In the genomic region with DNA sequence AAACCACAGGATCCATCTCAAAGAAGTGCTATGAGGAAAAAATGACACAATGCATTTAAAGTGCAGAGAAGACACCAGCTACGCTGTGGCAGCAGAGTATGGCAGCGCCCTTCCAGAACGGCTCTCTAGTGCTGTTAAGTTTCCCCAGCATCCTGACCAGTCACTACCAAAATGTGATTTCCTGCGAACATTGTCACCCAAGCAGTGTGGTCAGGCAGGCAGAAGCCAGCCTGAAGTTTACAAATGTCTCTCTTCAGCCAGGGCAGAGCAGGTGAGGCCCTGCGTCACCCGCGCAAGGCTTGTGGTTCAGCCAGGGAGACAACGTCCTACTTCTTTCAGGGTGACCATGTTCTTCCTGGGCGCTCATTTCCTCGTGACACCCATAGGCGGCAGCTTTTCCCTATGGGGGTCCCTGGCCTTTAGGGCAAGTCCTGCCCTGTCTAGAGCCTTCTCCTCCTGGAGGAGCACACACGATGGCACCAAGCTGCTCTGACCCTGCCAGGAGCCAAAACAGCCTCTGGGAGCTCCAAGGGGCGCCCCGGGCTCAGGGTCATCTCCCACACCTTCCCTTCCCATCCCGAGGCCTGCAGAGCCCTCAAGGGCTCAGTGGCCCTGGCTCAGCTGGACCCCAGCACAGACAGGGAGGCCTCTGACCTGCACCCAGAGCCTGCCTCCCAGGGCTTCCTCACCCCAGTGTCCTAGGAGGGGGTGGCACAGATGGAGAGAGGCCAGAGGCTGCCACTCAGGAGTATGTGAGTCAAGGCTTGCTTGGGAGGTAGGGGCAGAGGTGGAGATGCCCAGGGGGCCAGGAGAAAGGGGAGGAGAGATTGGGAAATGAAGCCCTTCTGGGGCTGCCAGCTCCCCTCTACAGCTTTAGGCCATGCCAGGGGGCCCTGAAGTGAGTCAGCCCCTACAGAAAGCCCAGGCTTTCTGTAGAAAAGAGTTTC, we compare ENCODE assay signal across 1 cellular context.
TF ChIP-seq lines count a peak whose summit lies in the region.

No MANE protein-coding gene starts in this region.

TF ChIP-seq in HepG2, 621 proteins besides CTCF, POLR2A, EP300 and RAD21 (continued from another document and continues in another):
- TF ChIP-seq ZNF7 (CRISPR knock-in tag; IDR thresholded peaks at IDR 0.05), result no peak
- TF ChIP-seq HOXA3 (CRISPR knock-in tag; IDR thresholded peaks at IDR 0.05), result peak; percentile 85
- no peak for TF ChIP-seq GPN1 (CRISPR knock-in tag; IDR thresholded peaks at IDR 0.05; ENCODE audit: borderline replicate concordance)
- TF ChIP-seq GFI1 (CRISPR knock-in tag; IDR thresholded peaks at IDR 0.05; ENCODE audit: borderline replicate concordance), result no peak
- TF ChIP-seq RNF2 (conservative IDR thresholded peaks at IDR 0.05; ENCODE audit: low read depth), result no peak
- TF ChIP-seq AGO2 (optimal IDR thresholded peaks at IDR 0.05; ENCODE audit: low read depth, low read length), result peak; percentile 33
- peak; percentile 92; the same call in 1 of the 2 replicates for TF ChIP-seq NFE2L1 (CRISPR knock-in tag; IDR thresholded peaks at IDR 0.05; ENCODE audit: borderline replicate concordance)
- TF ChIP-seq, protein P1, sequence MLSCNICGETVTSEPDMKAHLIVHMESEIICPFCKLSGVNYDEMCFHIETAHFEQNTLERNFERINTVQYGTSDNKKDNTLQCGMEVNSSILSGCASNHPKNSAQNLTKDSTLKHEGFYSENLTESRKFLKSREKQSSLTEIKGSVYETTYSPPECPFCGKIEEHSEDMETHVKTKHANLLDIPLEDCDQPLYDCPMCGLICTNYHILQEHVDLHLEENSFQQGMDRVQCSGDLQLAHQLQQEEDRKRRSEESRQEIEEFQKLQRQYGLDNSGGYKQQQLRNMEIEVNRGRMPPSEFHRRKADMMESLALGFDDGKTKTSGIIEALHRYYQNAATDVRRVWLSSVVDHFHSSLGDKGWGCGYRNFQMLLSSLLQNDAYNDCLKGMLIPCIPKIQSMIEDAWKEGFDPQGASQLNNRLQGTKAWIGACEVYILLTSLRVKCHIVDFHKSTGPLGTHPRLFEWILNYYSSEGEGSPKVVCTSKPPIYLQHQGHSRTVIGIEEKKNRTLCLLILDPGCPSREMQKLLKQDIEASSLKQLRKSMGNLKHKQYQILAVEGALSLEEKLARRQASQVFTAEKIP (CRISPR knock-in tag; IDR thresholded peaks at IDR 0.05; ENCODE audit: borderline replicate concordance), result no peak
- TF ChIP-seq, protein P2, sequence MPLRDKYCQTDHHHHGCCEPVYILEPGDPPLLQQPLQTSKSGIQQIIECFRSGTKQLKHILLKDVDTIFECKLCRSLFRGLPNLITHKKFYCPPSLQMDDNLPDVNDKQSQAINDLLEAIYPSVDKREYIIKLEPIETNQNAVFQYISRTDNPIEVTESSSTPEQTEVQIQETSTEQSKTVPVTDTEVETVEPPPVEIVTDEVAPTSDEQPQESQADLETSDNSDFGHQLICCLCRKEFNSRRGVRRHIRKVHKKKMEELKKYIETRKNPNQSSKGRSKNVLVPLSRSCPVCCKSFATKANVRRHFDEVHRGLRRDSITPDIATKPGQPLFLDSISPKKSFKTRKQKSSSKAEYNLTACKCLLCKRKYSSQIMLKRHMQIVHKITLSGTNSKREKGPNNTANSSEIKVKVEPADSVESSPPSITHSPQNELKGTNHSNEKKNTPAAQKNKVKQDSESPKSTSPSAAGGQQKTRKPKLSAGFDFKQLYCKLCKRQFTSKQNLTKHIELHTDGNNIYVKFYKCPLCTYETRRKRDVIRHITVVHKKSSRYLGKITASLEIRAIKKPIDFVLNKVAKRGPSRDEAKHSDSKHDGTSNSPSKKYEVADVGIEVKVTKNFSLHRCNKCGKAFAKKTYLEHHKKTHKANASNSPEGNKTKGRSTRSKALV (CRISPR knock-in tag; IDR thresholded peaks at IDR 0.05), result no peak; the same call in none of the 2 replicates
- TF ChIP-seq EED (CRISPR knock-in tag; IDR thresholded peaks at IDR 0.05), result no peak
- TF ChIP-seq, protein P3, sequence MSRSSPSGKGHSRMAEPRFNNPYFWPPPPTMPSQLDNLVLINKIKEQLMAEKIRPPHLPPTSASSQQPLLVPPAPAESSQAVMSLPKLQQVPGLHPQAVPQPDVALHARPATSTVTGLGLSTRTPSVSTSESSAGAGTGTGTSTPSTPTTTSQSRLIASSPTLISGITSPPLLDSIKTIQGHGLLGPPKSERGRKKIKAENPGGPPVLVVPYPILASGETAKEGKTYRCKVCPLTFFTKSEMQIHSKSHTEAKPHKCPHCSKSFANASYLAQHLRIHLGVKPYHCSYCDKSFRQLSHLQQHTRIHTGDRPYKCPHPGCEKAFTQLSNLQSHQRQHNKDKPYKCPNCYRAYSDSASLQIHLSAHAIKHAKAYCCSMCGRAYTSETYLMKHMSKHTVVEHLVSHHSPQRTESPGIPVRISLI (CRISPR knock-in tag; IDR thresholded peaks at IDR 0.05; ENCODE audit: borderline replicate concordance), result no peak
- no peak for TF ChIP-seq ZNF138 (CRISPR knock-in tag; IDR thresholded peaks at IDR 0.05; ENCODE audit: low read depth)
- TF ChIP-seq HCFC1 (IDR thresholded peaks at IDR 0.05; ENCODE audit: low read depth, low read length), result no peak
- TF ChIP-seq, protein P4, sequence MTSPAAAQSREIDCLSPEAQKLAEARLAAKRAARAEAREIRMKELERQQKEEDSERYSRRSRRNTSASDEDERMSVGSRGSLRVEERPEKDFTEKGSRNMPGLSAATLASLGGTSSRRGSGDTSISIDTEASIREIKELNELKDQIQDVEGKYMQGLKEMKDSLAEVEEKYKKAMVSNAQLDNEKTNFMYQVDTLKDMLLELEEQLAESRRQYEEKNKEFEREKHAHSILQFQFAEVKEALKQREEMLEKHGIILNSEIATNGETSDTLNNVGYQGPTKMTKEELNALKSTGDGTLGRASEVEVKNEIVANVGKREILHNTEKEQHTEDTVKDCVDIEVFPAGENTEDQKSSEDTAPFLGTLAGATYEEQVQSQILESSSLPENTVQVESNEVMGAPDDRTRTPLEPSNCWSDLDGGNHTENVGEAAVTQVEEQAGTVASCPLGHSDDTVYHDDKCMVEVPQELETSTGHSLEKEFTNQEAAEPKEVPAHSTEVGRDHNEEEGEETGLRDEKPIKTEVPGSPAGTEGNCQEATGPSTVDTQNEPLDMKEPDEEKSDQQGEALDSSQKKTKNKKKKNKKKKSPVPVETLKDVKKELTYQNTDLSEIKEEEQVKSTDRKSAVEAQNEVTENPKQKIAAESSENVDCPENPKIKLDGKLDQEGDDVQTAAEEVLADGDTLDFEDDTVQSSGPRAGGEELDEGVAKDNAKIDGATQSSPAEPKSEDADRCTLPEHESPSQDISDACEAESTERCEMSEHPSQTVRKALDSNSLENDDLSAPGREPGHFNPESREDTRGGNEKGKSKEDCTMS (CRISPR knock-in tag; conservative IDR thresholded peaks at IDR 0.05), result 0 out of 2 replicates have a peak, but pooled peaks have one; percentile 77
- TF ChIP-seq, protein P5, sequence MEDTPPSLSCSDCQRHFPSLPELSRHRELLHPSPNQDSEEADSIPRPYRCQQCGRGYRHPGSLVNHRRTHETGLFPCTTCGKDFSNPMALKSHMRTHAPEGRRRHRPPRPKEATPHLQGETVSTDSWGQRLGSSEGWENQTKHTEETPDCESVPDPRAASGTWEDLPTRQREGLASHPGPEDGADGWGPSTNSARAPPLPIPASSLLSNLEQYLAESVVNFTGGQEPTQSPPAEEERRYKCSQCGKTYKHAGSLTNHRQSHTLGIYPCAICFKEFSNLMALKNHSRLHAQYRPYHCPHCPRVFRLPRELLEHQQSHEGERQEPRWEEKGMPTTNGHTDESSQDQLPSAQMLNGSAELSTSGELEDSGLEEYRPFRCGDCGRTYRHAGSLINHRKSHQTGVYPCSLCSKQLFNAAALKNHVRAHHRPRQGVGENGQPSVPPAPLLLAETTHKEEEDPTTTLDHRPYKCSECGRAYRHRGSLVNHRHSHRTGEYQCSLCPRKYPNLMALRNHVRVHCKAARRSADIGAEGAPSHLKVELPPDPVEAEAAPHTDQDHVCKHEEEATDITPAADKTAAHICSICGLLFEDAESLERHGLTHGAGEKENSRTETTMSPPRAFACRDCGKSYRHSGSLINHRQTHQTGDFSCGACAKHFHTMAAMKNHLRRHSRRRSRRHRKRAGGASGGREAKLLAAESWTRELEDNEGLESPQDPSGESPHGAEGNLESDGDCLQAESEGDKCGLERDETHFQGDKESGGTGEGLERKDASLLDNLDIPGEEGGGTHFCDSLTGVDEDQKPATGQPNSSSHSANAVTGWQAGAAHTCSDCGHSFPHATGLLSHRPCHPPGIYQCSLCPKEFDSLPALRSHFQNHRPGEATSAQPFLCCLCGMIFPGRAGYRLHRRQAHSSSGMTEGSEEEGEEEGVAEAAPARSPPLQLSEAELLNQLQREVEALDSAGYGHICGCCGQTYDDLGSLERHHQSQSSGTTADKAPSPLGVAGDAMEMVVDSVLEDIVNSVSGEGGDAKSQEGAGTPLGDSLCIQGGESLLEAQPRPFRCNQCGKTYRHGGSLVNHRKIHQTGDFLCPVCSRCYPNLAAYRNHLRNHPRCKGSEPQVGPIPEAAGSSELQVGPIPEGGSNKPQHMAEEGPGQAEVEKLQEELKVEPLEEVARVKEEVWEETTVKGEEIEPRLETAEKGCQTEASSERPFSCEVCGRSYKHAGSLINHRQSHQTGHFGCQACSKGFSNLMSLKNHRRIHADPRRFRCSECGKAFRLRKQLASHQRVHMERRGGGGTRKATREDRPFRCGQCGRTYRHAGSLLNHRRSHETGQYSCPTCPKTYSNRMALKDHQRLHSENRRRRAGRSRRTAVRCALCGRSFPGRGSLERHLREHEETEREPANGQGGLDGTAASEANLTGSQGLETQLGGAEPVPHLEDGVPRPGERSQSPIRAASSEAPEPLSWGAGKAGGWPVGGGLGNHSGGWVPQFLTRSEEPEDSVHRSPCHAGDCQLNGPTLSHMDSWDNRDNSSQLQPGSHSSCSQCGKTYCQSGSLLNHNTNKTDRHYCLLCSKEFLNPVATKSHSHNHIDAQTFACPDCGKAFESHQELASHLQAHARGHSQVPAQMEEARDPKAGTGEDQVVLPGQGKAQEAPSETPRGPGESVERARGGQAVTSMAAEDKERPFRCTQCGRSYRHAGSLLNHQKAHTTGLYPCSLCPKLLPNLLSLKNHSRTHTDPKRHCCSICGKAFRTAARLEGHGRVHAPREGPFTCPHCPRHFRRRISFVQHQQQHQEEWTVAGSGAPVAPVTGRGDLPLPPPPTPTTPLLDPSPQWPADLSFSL (CRISPR knock-in tag; IDR thresholded peaks at IDR 0.05), result no peak
- no peak for TF ChIP-seq KLF15 (CRISPR knock-in tag; IDR thresholded peaks at IDR 0.05; ENCODE audit: borderline replicate concordance)
- TF ChIP-seq, protein P6, sequence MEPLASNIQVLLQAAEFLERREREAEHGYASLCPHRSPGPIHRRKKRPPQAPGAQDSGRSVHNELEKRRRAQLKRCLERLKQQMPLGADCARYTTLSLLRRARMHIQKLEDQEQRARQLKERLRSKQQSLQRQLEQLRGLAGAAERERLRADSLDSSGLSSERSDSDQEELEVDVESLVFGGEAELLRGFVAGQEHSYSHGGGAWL (CRISPR knock-in tag; IDR thresholded peaks at IDR 0.05), result peak; percentile 39
- TF ChIP-seq, protein P7, sequence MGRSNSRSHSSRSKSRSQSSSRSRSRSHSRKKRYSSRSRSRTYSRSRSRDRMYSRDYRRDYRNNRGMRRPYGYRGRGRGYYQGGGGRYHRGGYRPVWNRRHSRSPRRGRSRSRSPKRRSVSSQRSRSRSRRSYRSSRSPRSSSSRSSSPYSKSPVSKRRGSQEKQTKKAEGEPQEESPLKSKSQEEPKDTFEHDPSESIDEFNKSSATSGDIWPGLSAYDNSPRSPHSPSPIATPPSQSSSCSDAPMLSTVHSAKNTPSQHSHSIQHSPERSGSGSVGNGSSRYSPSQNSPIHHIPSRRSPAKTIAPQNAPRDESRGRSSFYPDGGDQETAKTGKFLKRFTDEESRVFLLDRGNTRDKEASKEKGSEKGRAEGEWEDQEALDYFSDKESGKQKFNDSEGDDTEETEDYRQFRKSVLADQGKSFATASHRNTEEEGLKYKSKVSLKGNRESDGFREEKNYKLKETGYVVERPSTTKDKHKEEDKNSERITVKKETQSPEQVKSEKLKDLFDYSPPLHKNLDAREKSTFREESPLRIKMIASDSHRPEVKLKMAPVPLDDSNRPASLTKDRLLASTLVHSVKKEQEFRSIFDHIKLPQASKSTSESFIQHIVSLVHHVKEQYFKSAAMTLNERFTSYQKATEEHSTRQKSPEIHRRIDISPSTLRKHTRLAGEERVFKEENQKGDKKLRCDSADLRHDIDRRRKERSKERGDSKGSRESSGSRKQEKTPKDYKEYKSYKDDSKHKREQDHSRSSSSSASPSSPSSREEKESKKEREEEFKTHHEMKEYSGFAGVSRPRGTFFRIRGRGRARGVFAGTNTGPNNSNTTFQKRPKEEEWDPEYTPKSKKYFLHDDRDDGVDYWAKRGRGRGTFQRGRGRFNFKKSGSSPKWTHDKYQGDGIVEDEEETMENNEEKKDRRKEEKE (IDR thresholded peaks at IDR 0.05), result no peak
- TF ChIP-seq, protein P8, sequence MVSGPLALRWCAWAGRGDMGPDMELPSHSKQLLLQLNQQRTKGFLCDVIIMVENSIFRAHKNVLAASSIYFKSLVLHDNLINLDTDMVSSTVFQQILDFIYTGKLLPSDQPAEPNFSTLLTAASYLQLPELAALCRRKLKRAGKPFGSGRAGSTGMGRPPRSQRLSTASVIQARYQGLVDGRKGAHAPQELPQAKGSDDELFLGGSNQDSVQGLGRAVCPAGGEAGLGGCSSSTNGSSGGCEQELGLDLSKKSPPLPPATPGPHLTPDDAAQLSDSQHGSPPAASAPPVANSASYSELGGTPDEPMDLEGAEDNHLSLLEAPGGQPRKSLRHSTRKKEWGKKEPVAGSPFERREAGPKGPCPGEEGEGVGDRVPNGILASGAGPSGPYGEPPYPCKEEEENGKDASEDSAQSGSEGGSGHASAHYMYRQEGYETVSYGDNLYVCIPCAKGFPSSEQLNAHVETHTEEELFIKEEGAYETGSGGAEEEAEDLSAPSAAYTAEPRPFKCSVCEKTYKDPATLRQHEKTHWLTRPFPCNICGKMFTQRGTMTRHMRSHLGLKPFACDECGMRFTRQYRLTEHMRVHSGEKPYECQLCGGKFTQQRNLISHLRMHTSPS (CRISPR knock-in tag; IDR thresholded peaks at IDR 0.05; ENCODE audit: low read depth), result peak; percentile 49
- TF ChIP-seq, protein P9, sequence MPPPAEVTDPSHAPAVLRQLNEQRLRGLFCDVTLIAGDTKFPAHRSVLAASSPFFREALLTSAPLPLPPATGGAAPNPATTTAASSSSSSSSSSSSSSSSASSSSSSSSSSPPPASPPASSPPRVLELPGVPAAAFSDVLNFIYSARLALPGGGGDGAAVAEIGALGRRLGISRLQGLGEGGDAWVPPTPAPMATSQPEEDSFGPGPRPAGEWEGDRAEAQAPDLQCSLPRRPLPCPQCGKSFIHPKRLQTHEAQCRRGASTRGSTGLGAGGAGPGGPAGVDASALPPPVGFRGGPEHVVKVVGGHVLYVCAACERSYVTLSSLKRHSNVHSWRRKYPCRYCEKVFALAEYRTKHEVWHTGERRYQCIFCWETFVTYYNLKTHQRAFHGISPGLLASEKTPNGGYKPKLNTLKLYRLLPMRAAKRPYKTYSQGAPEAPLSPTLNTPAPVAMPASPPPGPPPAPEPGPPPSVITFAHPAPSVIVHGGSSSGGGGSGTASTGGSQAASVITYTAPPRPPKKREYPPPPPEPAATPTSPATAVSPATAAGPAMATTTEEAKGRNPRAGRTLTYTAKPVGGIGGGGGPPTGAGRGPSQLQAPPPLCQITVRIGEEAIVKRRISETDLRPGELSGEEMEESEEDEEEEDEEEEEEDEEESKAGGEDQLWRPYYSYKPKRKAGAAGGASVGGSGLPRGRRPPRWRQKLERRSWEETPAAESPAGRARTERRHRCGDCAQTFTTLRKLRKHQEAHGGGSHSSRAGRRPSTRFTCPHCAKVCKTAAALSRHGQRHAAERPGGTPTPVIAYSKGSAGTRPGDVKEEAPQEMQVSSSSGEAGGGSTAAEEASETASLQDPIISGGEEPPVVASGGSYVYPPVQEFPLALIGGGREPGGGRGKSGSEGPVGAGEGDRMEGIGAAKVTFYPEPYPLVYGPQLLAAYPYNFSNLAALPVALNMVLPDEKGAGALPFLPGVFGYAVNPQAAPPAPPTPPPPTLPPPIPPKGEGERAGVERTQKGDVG (CRISPR knock-in tag; IDR thresholded peaks at IDR 0.05; ENCODE audit: borderline replicate concordance), result no peak
- no peak; the same call in 1 of the 2 replicates for TF ChIP-seq ATRX (CRISPR knock-in tag; IDR thresholded peaks at IDR 0.05; ENCODE audit: borderline replicate concordance)
- no peak for TF ChIP-seq ZNF788 (CRISPR knock-in tag; IDR thresholded peaks at IDR 0.05; ENCODE audit: borderline replicate concordance)
